In genomic region chr6:72321741-72322140, GRCh38 we compare ENCODE assay signal across 15 cellular contexts.
DNase-seq lines count a peak whose midpoint lies in the region; FAIRE-seq and TF ChIP-seq lines count a peak whose summit lies in the region.
"Had no signal": no experiment of that assay in that cellular context is flagged by ENCODE, and none has a peak within 500 bp of the region (broad histone marks: within the 10 kb centered on the region; RNA-seq: fewer than 3 reads in every experiment).

No MANE protein-coding gene starts in this region.

- DNase-seq in AG08396 (ENCODE audit: low spot score) = peak; percentile 19
- DNase-seq in HS-5 (ENCODE audit: low read depth) = peak; percentile 28
- DNase-seq in cardiac fibroblast (ENCODE audit: low read depth in 2 of 2) = peak; percentile 9 to 60
- DNase-seq in kidney tubule cell (ENCODE audit: low spot score) = peak; percentile 13
- no peak for DNase-seq in GM19239 (ENCODE audit: insufficient read length, low spot score)
- no peak for DNase-seq in globus pallidus (ENCODE audit: low spot score)
- no peak for DNase-seq in posterior vena cava (ENCODE audit: low spot score)
- DNase-seq in activated CD8-positive, alpha-beta memory T cell treated with anti-CD3 and anti-CD28 coated beads, Interleukin-2, amount 50 U/mL, for 4 hours = no peak
- DNase-seq: activated naive CD8-positive, alpha-beta T cell treated with anti-CD3 and anti-CD28 coated beads for 36 hours; BE2C; DMS153; KG1; NCI-H1417 treated with DMSO at 0.1 percent for 48 hours; psoas muscle; substantia nigra had no signal

- H3K4me3 ChIP-seq in cardiac fibroblast (replicated peaks in 1 of 2; ENCODE audit: low read depth in 2 of 2, low read length in 2 of 2) = no peak overlapping the region
- H3K4me3 ChIP-seq: psoas muscle had no signal

- no peak for TF ChIP-seq CTCF in cardiac fibroblast (IDR thresholded peaks at IDR 0.05; ENCODE audit: low read depth, low read length)

- intact Hi-C loops in posterior vena cava (cut with DNase I) = no loop called here

- no peak for FAIRE-seq in GM19239 (lab: Jason Lieb, UNC)

Comparison
In these comparisons a context has a peak if more than half of its experiments do, and no peak if none do; other contexts are left out.
1. DNase-seq: peak in AG08396 (single experiment), HS-5 (single experiment), cardiac fibroblast (2 of 2) and kidney tubule cell (single experiment); none in GM19239 (single experiment), globus pallidus (single experiment), posterior vena cava (single experiment) and activated CD8-positive, alpha-beta memory T cell treated with anti-CD3 and anti-CD28 coated beads, Interleukin-2, amount 50 U/mL, for 4 hours (single experiment).